Comparison of ENCODE assay signal across 8 cellular contexts in the genomic region with DNA sequence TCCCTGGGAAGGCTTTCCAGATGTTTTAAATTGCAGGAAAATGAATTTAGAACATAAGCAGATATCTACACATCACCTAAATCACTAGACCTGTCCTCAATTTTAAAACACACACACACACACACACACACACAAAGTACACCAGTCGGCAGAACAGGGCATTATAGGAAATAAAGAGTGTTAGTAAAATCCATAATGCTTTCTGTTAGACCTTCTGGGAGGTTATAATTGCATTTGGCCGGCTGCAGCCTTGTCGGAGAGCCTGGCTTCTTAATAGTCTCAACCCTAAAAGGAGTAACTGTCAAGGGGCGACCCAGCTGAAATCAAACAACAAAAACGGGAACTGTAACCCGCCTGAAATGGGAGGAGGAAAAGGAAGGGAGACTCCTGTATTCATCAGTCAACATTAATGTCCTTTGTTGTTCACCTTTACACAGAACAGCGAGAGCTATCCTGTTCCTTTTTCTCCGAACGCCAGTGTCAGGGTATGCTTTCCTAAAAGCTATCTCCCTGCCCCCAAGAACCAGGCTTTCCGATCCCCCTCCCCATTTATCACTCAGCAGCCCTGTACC. TPM values are rescaled to one million over a fixed set of nuclear protein-coding genes. Genes with fewer than 3 reads are reported as not detected.
DNase-seq lines count a peak whose midpoint lies in the region; ATAC-seq and TF ChIP-seq lines count a peak whose summit lies in the region.

No MANE protein-coding gene starts in this region.

- peaks cover 41% of the 10 kb centered on the region for H3K27me3 Mint-ChIP-seq in activated CD8-positive, alpha-beta T cell treated with anti-CD3 and anti-CD28 coated beads for 36 hours
- H3K27me3 Mint-ChIP-seq in glutamatergic neuron (ENCODE audit: unreplicated experiment), result peaks cover 8% of the 10 kb centered on the region

- CTCF ChIA-PET in activated CD8-positive, alpha-beta T cell treated with anti-CD3 and anti-CD28 coated beads for 36 hours (lab: Charles Lee), result no interaction called here

- H3K36me3 ChIP-seq in DOHH2 (ENCODE audit: control insufficient read depth, low read length) (peaks cover 3% of the 10 kb centered on the region; the same call in 1 of the 2 replicates), psoas muscle (ENCODE audit: insufficient read depth in 1 of 2, low read depth in 1 of 2) (no peaks in the 10 kb centered on the region)

- no peaks in the 10 kb centered on the region for H3K36me3 Mint-ChIP-seq in activated CD8-positive, alpha-beta T cell treated with anti-CD3 and anti-CD28 coated beads for 36 hours (ENCODE audit: low read depth)
- peaks cover 4% of the 10 kb centered on the region for H3K36me3 Mint-ChIP-seq in glutamatergic neuron (ENCODE audit: unreplicated experiment)

- peak overlapping the region; percentile 94 for H3K4me3 Mint-ChIP-seq in activated CD8-positive, alpha-beta T cell treated with anti-CD3 and anti-CD28 coated beads for 36 hours
- H3K4me3 Mint-ChIP-seq in glutamatergic neuron (ENCODE audit: unreplicated experiment), result peak overlapping the region; percentile 91

- H3F3A ChIP-seq in DOHH2 (ENCODE audit: control insufficient read depth, insufficient read depth), result no peaks in the 10 kb centered on the region

- H3K9me3 ChIP-seq in DOHH2 (ENCODE audit: control insufficient read depth, insufficient read depth, low read length) (no peaks in the 10 kb centered on the region), psoas muscle (no peaks in the 10 kb centered on the region)

- H3K4me2 ChIP-seq in DOHH2 (ENCODE audit: low read length), result peak overlapping the region; percentile 98

- H3K4me1 ChIP-seq in DOHH2 (ENCODE audit: control insufficient read depth, low read length) (peaks cover 35% of the 10 kb centered on the region), psoas muscle (peaks cover 13% of the 10 kb centered on the region)

- WGBS in psoas muscle, 3 donors, result 0% methylated on average over 10 of the region's 10 CpGs

- H3K79me2 ChIP-seq in DOHH2 (ENCODE audit: control insufficient read depth, low read length), result peaks cover 29% of the 10 kb centered on the region

- DNase-seq in M059J (ENCODE audit: low read depth) (peak; percentile 54), glutamatergic neuron (no peak), psoas muscle (no peak), HUDEP-2 (lab: John Stamatoyannopoulos, UW; ENCODE audit: unreplicated experiment in 76 of 76) (no peak), HuH-7 (ENCODE audit: low spot score) (no peak)
- peak; percentile 3 for DNase-seq in activated CD8-positive, alpha-beta T cell treated with anti-CD3 and anti-CD28 coated beads for 36 hours

- POLR2A ChIA-PET in activated CD8-positive, alpha-beta T cell treated with anti-CD3 and anti-CD28 coated beads for 36 hours (lab: Charles Lee), result interaction anchor here (3.7 kb wide), 1 partner anchor 246 kb away, joined by 26 read pairs; the partner anchor contains the start of gene IFRD1

- H3K27ac ChIP-seq in DOHH2 (ENCODE audit: low read depth, low read length) (no peak overlapping the region), psoas muscle (peak overlapping the region; percentile 90)

- 0 out of 2 replicates have a peak, but pooled peaks cover 5% of the 10 kb centered on the region for H4K20me1 ChIP-seq in DOHH2 (ENCODE audit: control insufficient read depth, insufficient read depth, low read depth, low read length)

- H3K9me3 Mint-ChIP-seq in activated CD8-positive, alpha-beta T cell treated with anti-CD3 and anti-CD28 coated beads for 36 hours, result no peaks in the 10 kb centered on the region
- H3K9me3 Mint-ChIP-seq in glutamatergic neuron (ENCODE audit: unreplicated experiment), result peaks cover 19% of the 10 kb centered on the region

- H3K27me3 ChIP-seq in DOHH2 (ENCODE audit: control insufficient read depth, low read length) (peaks cover 34% of the 10 kb centered on the region), psoas muscle (ENCODE audit: insufficient read depth in 3 of 3, low read length in 2 of 3) (no peaks in the 10 kb centered on the region)

- H3K27ac Mint-ChIP-seq in activated CD8-positive, alpha-beta T cell treated with anti-CD3 and anti-CD28 coated beads for 36 hours, result no peak overlapping the region
- peak overlapping the region; percentile 94 for H3K27ac Mint-ChIP-seq in glutamatergic neuron (ENCODE audit: unreplicated experiment)

- TF ChIP-seq CTCF in DOHH2 (IDR thresholded peaks at IDR 0.05; ENCODE audit: low read depth, low read length, poor library complexity, severe bottlenecking), result no peak
- TF ChIP-seq CTCF in activated CD8-positive, alpha-beta T cell treated with anti-CD3 and anti-CD28 coated beads for 36 hours (IDR thresholded peaks at IDR 0.05), result no peak
- TF ChIP-seq CTCF in glutamatergic neuron (IDR thresholded peaks at IDR 0.05; ENCODE audit: partially characterized antibody, unreplicated experiment), result no peak
- no peak for TF ChIP-seq CTCF in psoas muscle (IDR thresholded peaks at IDR 0.05)

- H3K4me1 Mint-ChIP-seq in activated CD8-positive, alpha-beta T cell treated with anti-CD3 and anti-CD28 coated beads for 36 hours (ENCODE audit: low read depth), result peaks cover 31% of the 10 kb centered on the region
- peaks cover 12% of the 10 kb centered on the region for H3K4me1 Mint-ChIP-seq in glutamatergic neuron (ENCODE audit: low read depth, unreplicated experiment)

- no peak for ATAC-seq in activated CD8-positive, alpha-beta T cell treated with anti-CD3 and anti-CD28 coated beads for 36 hours
- ATAC-seq in psoas muscle (no peak), HG02571 (IDR thresholded peaks at IDR 0.05; ENCODE audit: unreplicated experiment) (no peak)

- intact Hi-C loops in activated CD8-positive, alpha-beta T cell treated with anti-CD3 and anti-CD28 coated beads for 36 hours (cut with micrococcal nuclease), result loop anchor here (5.0 kb wide), 1 partner anchor 242 kb away; no protein-coding TSS in a partner anchor
- intact Hi-C loops in psoas muscle (cut with DNase I), result loop anchor here (5.0 to 10.0 kb wide), 5 partner anchors 73 to 280 kb away; partner anchors contain the start of gene LSMEM1 (in 1 of the 2)

- no peaks in the 10 kb centered on the region for H3K9me2 ChIP-seq in DOHH2 (replicated peaks; ENCODE audit: control insufficient read depth, low read length)

- H3K4me3 ChIP-seq in DOHH2 (ENCODE audit: low read length) (peak overlapping the region; percentile 89), psoas muscle (peak overlapping the region; percentile 86)

RNA-seq across cellular contexts. Expression of gene DOCK4, which starts 1.3 kb away (rescaled TPM):
- 5.0 and 7.7 TPM in 2 replicates for total RNA-seq in M059J (2014; rRNA removed; shearing (Covaris generic))
- total RNA-seq in activated CD8-positive, alpha-beta T cell treated with anti-CD3 and anti-CD28 coated beads for 36 hours, result under 1 TPM; 0.31 to 0.32 TPM
- total RNA-seq in glutamatergic neuron (ENCODE audit: unreplicated experiment) (60.3 TPM), psoas muscle (10 to 100 TPM in 2 of 4 donors, 1 to 10 TPM in 2; 7.1 to 12.7 (median 10.9) TPM)
- 1 to 10 TPM; 1.8 to 4.2 (median 3.9) TPM for polyA plus RNA-seq in psoas muscle

RNA-seq across cellular contexts. Expression of gene ZNF277, which starts 1.6 kb away (rescaled TPM):
- 17.6 and 20.6 TPM in 2 replicates for total RNA-seq in M059J (2014; rRNA removed; shearing (Covaris generic))
- total RNA-seq in activated CD8-positive, alpha-beta T cell treated with anti-CD3 and anti-CD28 coated beads for 36 hours, result 10 to 100 TPM; 21.5 to 25.8 TPM
- total RNA-seq in glutamatergic neuron (ENCODE audit: unreplicated experiment), result 27.0 TPM
- 10 to 100 TPM; 10.0 to 13.3 (median 12.0) TPM for total RNA-seq in psoas muscle
- 10 to 100 TPM in 1 of 3 donors, 1 to 10 TPM in 2; 6.9 to 16.7 (median 8.9) TPM for polyA plus RNA-seq in psoas muscle

Comparison
In these comparisons a context has a peak if more than half of its experiments do, and no peak if none do; other contexts are left out.
1. DNase-seq: peak in M059J (single experiment) and activated CD8-positive, alpha-beta T cell treated with anti-CD3 and anti-CD28 coated beads for 36 hours (single experiment); none in glutamatergic neuron (single experiment), psoas muscle (0 of 2), HUDEP-2 (0 of 76) and HuH-7 (single experiment).